ENCODE assay signal across 1 cellular context in the genomic region with DNA sequence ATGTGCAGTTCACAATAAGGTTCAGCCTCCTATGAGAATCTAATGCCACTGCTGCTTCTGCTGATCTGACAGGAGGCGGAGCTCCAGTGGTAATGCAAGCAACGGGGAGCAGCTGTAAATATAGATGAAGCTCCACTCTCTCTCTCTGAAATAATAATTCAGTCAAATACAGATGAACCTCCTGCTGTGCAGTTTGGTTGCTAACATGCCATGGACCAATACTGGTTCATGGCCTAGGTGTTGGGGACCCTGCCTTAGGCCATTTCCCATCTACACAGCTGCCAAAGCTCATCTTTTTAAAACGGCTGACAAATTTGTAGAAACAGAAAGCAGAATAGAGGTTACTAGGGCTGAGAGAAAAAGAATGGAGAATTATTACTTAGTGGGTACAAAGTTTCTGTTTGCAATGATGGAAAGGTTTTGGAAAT.
TF ChIP-seq lines count a peak whose summit lies in the region.

No MANE protein-coding gene starts in this region.

TF ChIP-seq in GM12878, 131 proteins besides CTCF, POLR2A, EP300 and RAD21:
- TF ChIP-seq FOS (IDR thresholded peaks at IDR 0.05; ENCODE audit: borderline replicate concordance, extremely low read depth, insufficient read length) (no peak), CBX3 (IDR thresholded peaks at IDR 0.05; ENCODE audit: borderline replicate concordance, low read depth) (no peak), ZNF207 (IDR thresholded peaks at IDR 0.05; ENCODE audit: borderline replicate concordance) (no peak), WRNIP1 (IDR thresholded peaks at IDR 0.05; ENCODE audit: borderline replicate concordance, low read depth, low read length) (no peak), JUNB (IDR thresholded peaks at IDR 0.05) (no peak), NRF1 (conservative IDR thresholded peaks at IDR 0.05; ENCODE audit: low read depth, low read length) (no peak), CHD4 (IDR thresholded peaks at IDR 0.05) (no peak)
- TF ChIP-seq, protein P1, sequence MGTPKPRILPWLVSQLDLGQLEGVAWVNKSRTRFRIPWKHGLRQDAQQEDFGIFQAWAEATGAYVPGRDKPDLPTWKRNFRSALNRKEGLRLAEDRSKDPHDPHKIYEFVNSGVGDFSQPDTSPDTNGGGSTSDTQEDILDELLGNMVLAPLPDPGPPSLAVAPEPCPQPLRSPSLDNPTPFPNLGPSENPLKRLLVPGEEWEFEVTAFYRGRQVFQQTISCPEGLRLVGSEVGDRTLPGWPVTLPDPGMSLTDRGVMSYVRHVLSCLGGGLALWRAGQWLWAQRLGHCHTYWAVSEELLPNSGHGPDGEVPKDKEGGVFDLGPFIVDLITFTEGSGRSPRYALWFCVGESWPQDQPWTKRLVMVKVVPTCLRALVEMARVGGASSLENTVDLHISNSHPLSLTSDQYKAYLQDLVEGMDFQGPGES (IDR thresholded peaks at IDR 0.05): no peak
- TF ChIP-seq, protein P2, sequence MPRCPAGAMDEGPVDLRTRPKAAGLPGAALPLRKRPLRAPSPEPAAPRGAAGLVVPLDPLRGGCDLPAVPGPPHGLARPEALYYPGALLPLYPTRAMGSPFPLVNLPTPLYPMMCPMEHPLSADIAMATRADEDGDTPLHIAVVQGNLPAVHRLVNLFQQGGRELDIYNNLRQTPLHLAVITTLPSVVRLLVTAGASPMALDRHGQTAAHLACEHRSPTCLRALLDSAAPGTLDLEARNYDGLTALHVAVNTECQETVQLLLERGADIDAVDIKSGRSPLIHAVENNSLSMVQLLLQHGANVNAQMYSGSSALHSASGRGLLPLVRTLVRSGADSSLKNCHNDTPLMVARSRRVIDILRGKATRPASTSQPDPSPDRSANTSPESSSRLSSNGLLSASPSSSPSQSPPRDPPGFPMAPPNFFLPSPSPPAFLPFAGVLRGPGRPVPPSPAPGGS (IDR thresholded peaks at IDR 0.05; ENCODE audit: borderline replicate concordance, insufficient read depth, low read depth, low read length, poor library complexity, severe bottlenecking): no peak
